1 cellular context compared by ENCODE assay signal in the genomic region with DNA sequence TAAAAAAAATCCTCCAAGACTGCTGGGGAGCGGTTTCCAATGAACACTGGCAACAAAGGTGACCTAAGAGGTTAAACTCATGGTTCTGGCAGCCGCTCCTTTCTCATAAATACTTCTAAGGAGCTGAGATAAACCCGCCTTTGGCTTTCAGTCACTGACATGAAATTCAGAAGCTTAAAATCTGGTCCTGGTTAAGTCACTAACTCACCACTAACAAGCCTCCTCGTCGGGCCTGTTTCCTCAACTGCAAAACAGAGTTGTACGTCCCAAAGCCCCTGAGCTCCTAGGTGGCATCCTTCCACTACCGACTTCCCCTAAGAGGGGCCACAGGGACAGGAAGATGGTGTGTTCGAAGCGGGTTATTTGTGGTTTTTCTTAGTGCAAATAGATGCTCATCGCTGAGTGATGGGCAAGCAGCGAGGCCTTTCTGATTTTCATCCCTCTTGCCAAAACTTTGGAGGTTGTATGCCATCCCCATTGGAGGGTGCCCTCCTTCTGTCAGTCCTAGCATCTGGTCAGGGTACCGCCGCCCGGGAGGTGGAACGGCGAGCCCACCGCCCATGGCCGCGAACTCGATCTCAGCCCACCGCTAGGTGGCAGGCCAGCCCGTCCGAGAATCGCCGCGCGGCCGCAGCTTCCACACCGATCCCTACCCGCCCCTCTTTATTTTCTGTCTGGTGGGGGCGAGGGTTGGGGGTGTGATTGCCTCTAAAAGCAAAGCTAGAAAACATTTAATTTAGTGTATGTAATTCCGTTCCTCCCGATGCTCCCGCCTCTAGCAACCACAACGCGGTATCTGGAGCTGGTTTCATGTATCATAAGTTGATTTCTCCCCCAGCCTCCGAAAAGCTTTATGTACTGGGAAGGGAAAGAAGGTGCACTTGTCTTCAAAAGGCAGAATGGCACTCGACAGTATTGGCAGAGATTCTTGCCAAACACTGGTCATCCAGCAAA.
TF ChIP-seq lines count a peak whose summit lies in the region.

No MANE protein-coding gene starts in this region.

TF ChIP-seq in HepG2, 621 proteins besides CTCF, POLR2A, EP300 and RAD21 (continued from another document and continues in another):
- TF ChIP-seq, protein P1, sequence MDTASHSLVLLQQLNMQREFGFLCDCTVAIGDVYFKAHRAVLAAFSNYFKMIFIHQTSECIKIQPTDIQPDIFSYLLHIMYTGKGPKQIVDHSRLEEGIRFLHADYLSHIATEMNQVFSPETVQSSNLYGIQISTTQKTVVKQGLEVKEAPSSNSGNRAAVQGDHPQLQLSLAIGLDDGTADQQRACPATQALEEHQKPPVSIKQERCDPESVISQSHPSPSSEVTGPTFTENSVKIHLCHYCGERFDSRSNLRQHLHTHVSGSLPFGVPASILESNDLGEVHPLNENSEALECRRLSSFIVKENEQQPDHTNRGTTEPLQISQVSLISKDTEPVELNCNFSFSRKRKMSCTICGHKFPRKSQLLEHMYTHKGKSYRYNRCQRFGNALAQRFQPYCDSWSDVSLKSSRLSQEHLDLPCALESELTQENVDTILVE (CRISPR knock-in tag; IDR thresholded peaks at IDR 0.05) = peak; percentile 33; the same call in 1 of the 2 replicates
- TF ChIP-seq ZNF580 (CRISPR knock-in tag; IDR thresholded peaks at IDR 0.05; ENCODE audit: borderline replicate concordance, low read depth) = no peak; the same call in 1 of the 2 replicates
- TF ChIP-seq RBM22 (optimal IDR thresholded peaks at IDR 0.05; ENCODE audit: low read length) = peak; percentile 9
- peak; percentile 63 for TF ChIP-seq YY1 (IDR thresholded peaks at IDR 0.05; ENCODE audit: insufficient read depth, insufficient replicate concordance, low read depth, low read length)
- TF ChIP-seq ZNF574 (CRISPR knock-in tag; IDR thresholded peaks at IDR 0.05) = peak; percentile 48; the same call in 1 of the 2 replicates
- peak; percentile 16 for TF ChIP-seq TAF1 (CRISPR knock-in tag; IDR thresholded peaks at IDR 0.05)
- TF ChIP-seq SP2 (CRISPR knock-in tag; IDR thresholded peaks at IDR 0.05) = no peak
- TF ChIP-seq NPAS2 (CRISPR knock-in tag; IDR thresholded peaks at IDR 0.05; ENCODE audit: borderline replicate concordance) = no peak
- TF ChIP-seq ISX (CRISPR knock-in tag; conservative IDR thresholded peaks at IDR 0.05) = 0 out of 2 replicates have a peak, but pooled peaks have one; percentile 48
- no peak for TF ChIP-seq ZNF564 (CRISPR knock-in tag; IDR thresholded peaks at IDR 0.05)
- TF ChIP-seq, protein P2, sequence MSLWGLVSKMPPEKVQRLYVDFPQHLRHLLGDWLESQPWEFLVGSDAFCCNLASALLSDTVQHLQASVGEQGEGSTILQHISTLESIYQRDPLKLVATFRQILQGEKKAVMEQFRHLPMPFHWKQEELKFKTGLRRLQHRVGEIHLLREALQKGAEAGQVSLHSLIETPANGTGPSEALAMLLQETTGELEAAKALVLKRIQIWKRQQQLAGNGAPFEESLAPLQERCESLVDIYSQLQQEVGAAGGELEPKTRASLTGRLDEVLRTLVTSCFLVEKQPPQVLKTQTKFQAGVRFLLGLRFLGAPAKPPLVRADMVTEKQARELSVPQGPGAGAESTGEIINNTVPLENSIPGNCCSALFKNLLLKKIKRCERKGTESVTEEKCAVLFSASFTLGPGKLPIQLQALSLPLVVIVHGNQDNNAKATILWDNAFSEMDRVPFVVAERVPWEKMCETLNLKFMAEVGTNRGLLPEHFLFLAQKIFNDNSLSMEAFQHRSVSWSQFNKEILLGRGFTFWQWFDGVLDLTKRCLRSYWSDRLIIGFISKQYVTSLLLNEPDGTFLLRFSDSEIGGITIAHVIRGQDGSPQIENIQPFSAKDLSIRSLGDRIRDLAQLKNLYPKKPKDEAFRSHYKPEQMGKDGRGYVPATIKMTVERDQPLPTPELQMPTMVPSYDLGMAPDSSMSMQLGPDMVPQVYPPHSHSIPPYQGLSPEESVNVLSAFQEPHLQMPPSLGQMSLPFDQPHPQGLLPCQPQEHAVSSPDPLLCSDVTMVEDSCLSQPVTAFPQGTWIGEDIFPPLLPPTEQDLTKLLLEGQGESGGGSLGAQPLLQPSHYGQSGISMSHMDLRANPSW (CRISPR knock-in tag; IDR thresholded peaks at IDR 0.05; ENCODE audit: borderline replicate concordance) = no peak
- TF ChIP-seq ZBTB7A (CRISPR knock-in tag; IDR thresholded peaks at IDR 0.05) = peak; percentile 88
- TF ChIP-seq STAG1 (CRISPR knock-in tag; IDR thresholded peaks at IDR 0.05) = peak; percentile 89
- TF ChIP-seq, protein P3, sequence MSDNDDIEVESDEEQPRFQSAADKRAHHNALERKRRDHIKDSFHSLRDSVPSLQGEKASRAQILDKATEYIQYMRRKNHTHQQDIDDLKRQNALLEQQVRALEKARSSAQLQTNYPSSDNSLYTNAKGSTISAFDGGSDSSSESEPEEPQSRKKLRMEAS (IDR thresholded peaks at IDR 0.05) = peak; percentile 32; the same call in 1 of the 2 replicates
- 0 out of 2 replicates have a peak, but pooled peaks have one; percentile 17 for TF ChIP-seq PHF8 (CRISPR knock-in tag; IDR thresholded peaks at IDR 0.05)
- TF ChIP-seq MZF1 (CRISPR knock-in tag; IDR thresholded peaks at IDR 0.05; ENCODE audit: borderline replicate concordance) = 0 out of 2 replicates have a peak, but pooled peaks have one; percentile 48
- peak; percentile 44; the same call in 1 of the 2 replicates for TF ChIP-seq HDAC2 (CRISPR knock-in tag; IDR thresholded peaks at IDR 0.05)
- TF ChIP-seq ZNF225 (CRISPR knock-in tag; IDR thresholded peaks at IDR 0.05) = no peak
- no peak for TF ChIP-seq THYN1 (CRISPR knock-in tag; IDR thresholded peaks at IDR 0.05; ENCODE audit: borderline replicate concordance, low read depth)
- 0 out of 2 replicates have a peak, but pooled peaks have one; percentile 27 for TF ChIP-seq ZMYM3 (CRISPR knock-in tag; IDR thresholded peaks at IDR 0.05)
- TF ChIP-seq ATF7-NPFF (CRISPR knock-in tag; IDR thresholded peaks at IDR 0.05; ENCODE audit: low read depth) = peak; percentile 69; the same call in 1 of the 2 replicates
- 0 out of 2 replicates have a peak, but pooled peaks have one; percentile 41 for TF ChIP-seq HNF1B (CRISPR knock-in tag; IDR thresholded peaks at IDR 0.05)
- TF ChIP-seq FOSL2 (CRISPR knock-in tag; IDR thresholded peaks at IDR 0.05) = 0 out of 2 replicates have a peak, but pooled peaks have one; percentile 21
- no peak for TF ChIP-seq ISL2 (CRISPR knock-in tag; IDR thresholded peaks at IDR 0.05)
- 0 out of 2 replicates have a peak, but pooled peaks have one; percentile 11 for TF ChIP-seq IRX3 (CRISPR knock-in tag; IDR thresholded peaks at IDR 0.05; ENCODE audit: borderline replicate concordance, low read depth)
- 0 out of 2 replicates have a peak, but pooled peaks have one; percentile 30 for TF ChIP-seq ZSCAN20 (CRISPR knock-in tag; IDR thresholded peaks at IDR 0.05; ENCODE audit: borderline replicate concordance)
- TF ChIP-seq, protein P4, sequence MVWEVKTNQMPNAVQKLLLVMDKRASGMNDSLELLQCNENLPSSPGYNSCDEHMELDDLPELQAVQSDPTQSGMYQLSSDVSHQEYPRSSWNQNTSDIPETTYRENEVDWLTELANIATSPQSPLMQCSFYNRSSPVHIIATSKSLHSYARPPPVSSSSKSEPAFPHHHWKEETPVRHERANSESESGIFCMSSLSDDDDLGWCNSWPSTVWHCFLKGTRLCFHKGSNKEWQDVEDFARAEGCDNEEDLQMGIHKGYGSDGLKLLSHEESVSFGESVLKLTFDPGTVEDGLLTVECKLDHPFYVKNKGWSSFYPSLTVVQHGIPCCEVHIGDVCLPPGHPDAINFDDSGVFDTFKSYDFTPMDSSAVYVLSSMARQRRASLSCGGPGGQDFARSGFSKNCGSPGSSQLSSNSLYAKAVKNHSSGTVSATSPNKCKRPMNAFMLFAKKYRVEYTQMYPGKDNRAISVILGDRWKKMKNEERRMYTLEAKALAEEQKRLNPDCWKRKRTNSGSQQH (CRISPR knock-in tag; IDR thresholded peaks at IDR 0.05; ENCODE audit: low read depth) = 0 out of 2 replicates have a peak, but pooled peaks have one; percentile 25
- peak; percentile 44 for TF ChIP-seq RBM39 (IDR thresholded peaks at IDR 0.05; ENCODE audit: low read depth, low read length, poor library complexity, severe bottlenecking)
- TF ChIP-seq ZSCAN29 (CRISPR knock-in tag; conservative IDR thresholded peaks at IDR 0.05) = 0 out of 2 replicates have a peak, but pooled peaks have one; percentile 3
- TF ChIP-seq ZBTB43 (CRISPR knock-in tag; conservative IDR thresholded peaks at IDR 0.05) = 0 out of 2 replicates have a peak, but pooled peaks have one; percentile 45
- no peak for TF ChIP-seq SOX13 (IDR thresholded peaks at IDR 0.05)
- TF ChIP-seq SOX13 (CRISPR knock-in tag; conservative IDR thresholded peaks at IDR 0.05 in 1 of 2, IDR thresholded peaks at IDR 0.05 in 1 of 2) = peak in 1 of 2 experiments; percentile 17; a peak in 1 of 4 replicates
- TF ChIP-seq ZNF607 (CRISPR knock-in tag; IDR thresholded peaks at IDR 0.05; ENCODE audit: borderline replicate concordance) = peak; percentile 54; the same call in 1 of the 2 replicates
- peak; percentile 82 for TF ChIP-seq AGO1 (IDR thresholded peaks at IDR 0.05; ENCODE audit: low read depth, low read length, poor library complexity, severe bottlenecking)
- no peak for TF ChIP-seq ZNF468 (CRISPR knock-in tag; IDR thresholded peaks at IDR 0.05)
- TF ChIP-seq ZNF558 (CRISPR knock-in tag; IDR thresholded peaks at IDR 0.05; ENCODE audit: borderline replicate concordance) = 0 out of 2 replicates have a peak, but pooled peaks have one; percentile 6
- peak; percentile 75 for TF ChIP-seq KMT2A (CRISPR knock-in tag; IDR thresholded peaks at IDR 0.05)
- TF ChIP-seq GABPB1 (CRISPR knock-in tag; IDR thresholded peaks at IDR 0.05) = peak; percentile 47; the same call in 1 of the 2 replicates
- TF ChIP-seq RARA (CRISPR knock-in tag; IDR thresholded peaks at IDR 0.05) = 0 out of 2 replicates have a peak, but pooled peaks have one; percentile 11
- TF ChIP-seq CHCHD3 (CRISPR knock-in tag; IDR thresholded peaks at IDR 0.05) = no peak
- TF ChIP-seq SRSF1 (optimal IDR thresholded peaks at IDR 0.05; ENCODE audit: low read depth, low read length) = peak; percentile 42
- no peak for TF ChIP-seq ZNF557 (CRISPR knock-in tag; IDR thresholded peaks at IDR 0.05)
- TF ChIP-seq ZNF570 (CRISPR knock-in tag; IDR thresholded peaks at IDR 0.05; ENCODE audit: borderline replicate concordance) = no peak
- TF ChIP-seq, protein P5, sequence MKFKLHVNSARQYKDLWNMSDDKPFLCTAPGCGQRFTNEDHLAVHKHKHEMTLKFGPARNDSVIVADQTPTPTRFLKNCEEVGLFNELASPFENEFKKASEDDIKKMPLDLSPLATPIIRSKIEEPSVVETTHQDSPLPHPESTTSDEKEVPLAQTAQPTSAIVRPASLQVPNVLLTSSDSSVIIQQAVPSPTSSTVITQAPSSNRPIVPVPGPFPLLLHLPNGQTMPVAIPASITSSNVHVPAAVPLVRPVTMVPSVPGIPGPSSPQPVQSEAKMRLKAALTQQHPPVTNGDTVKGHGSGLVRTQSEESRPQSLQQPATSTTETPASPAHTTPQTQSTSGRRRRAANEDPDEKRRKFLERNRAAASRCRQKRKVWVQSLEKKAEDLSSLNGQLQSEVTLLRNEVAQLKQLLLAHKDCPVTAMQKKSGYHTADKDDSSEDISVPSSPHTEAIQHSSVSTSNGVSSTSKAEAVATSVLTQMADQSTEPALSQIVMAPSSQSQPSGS (CRISPR knock-in tag; IDR thresholded peaks at IDR 0.05) = no peak
- 0 out of 2 replicates have a peak, but pooled peaks have one; percentile 3 for TF ChIP-seq ZNF747 (CRISPR knock-in tag; IDR thresholded peaks at IDR 0.05; ENCODE audit: borderline replicate concordance)
